In genomic region chr6:31558318-31558625, GRCh38 we compare ENCODE assay signal across 13 cellular contexts. TPM values are rescaled to one million over a fixed set of nuclear protein-coding genes. Genes with fewer than 3 reads are reported as not detected.
A peak's percentile ranks its signal among the peaks of the same experiment; 100 is the strongest.
DNase-seq lines count a peak whose midpoint lies in the region; ATAC-seq and TF ChIP-seq lines count a peak whose summit lies in the region.
"Had no signal": no experiment of that assay in that cellular context is flagged by ENCODE, and none has a peak within 500 bp of the region (broad histone marks: within the 10 kb centered on the region; RNA-seq: fewer than 3 reads in every experiment).

No MANE protein-coding gene starts in this region.

- H3K9me3 Mint-ChIP-seq in activated CD4-positive, alpha-beta T cell treated with anti-CD3 and anti-CD28 coated beads for 36 hours (ENCODE audit: low read depth): no peaks in the 10 kb centered on the region
- H3K9me3 Mint-ChIP-seq in effector memory CD8-positive, alpha-beta T cell: no peaks in the 10 kb centered on the region
- H3K9me3 Mint-ChIP-seq: neural progenitor cell had no signal

- H3K4me2 ChIP-seq in smooth muscle cell (no peak overlapping the region), osteoblast (ENCODE audit: insufficient read depth, low read length) (no peak overlapping the region)
- H3K4me2 ChIP-seq: A549, neural progenitor cell had no signal

- peaks cover 0 to 42% (median 31%) of the 10 kb centered on the region in 4 donors for H3K4me1 ChIP-seq in Peyer's patch
- H3K4me1 ChIP-seq in smooth muscle cell (ENCODE audit: low read depth): peaks cover 6% of the 10 kb centered on the region
- H3K4me1 ChIP-seq in osteoblast (ENCODE audit: insufficient read depth, low read length): peaks cover 31% of the 10 kb centered on the region
- H3K4me1 ChIP-seq: neural progenitor cell had no signal

- H4K20me1 ChIP-seq in smooth muscle cell (ENCODE audit: low read depth): no peaks in the 10 kb centered on the region
- H4K20me1 ChIP-seq in osteoblast (ENCODE audit: insufficient read depth, low read length): no peaks in the 10 kb centered on the region

- TF ChIP-seq POLR2A in Peyer's patch (IDR thresholded peaks at IDR 0.05): no peak

- no peak for TF ChIP-seq CTCF in Peyer's patch (IDR thresholded peaks at IDR 0.05)
- no peak for TF ChIP-seq CTCF in smooth muscle cell (IDR thresholded peaks at IDR 0.05; ENCODE audit: borderline replicate concordance, insufficient read depth, poor library complexity, severe bottlenecking)
- TF ChIP-seq CTCF in osteoblast (IDR thresholded peaks at IDR 0.05; ENCODE audit: extremely low read depth, low read depth, low read length): no peak

- H2AFZ ChIP-seq in smooth muscle cell (ENCODE audit: low read depth) (no peak overlapping the region), osteoblast (ENCODE audit: low read length) (no peak overlapping the region)
- H2AFZ ChIP-seq: neural progenitor cell had no signal

- POLR2A ChIA-PET in activated CD4-positive, alpha-beta T cell treated with anti-CD3 and anti-CD28 coated beads for 36 hours (lab: Charles Lee): interaction anchor here (1.5 to 4.3 kb wide), 6 partner anchors 10 to 28 kb away, joined by 3 to 43 read pairs (median 12); partner anchors contain the start of genes LTA, NFKBIL1 and TNF

- H3K79me2 ChIP-seq in smooth muscle cell (ENCODE audit: low read depth) (peaks cover 16% of the 10 kb centered on the region), osteoblast (ENCODE audit: insufficient read depth, low read length) (peaks cover 5% of the 10 kb centered on the region)

- intact Hi-C loops in activated CD4-positive, alpha-beta T cell treated with anti-CD3 and anti-CD28 coated beads for 36 hours (cut with DNase I, micrococcal nuclease): loop anchor here in 1 of 2 experiments (2.0 kb wide), 1 partner anchor 15 kb away; the partner anchor contains the start of gene LTA

- H3K4me3 ChIP-seq in Peyer's patch: peak overlapping the region in 2 of 4 donors; percentile 11 to 32
- no peak overlapping the region for H3K4me3 ChIP-seq in smooth muscle cell
- H3K4me3 ChIP-seq in osteoblast (ENCODE audit: insufficient read depth, low read length): no peak overlapping the region
- H3K4me3 ChIP-seq: A549, neural progenitor cell had no signal

- ATAC-seq in activated CD4-positive, alpha-beta T cell treated with anti-CD3 and anti-CD28 coated beads for 36 hours: no peak
- no peak for ATAC-seq in effector memory CD8-positive, alpha-beta T cell (replicated peaks)
- no peak for ATAC-seq in HG03108 (IDR thresholded peaks at IDR 0.05; ENCODE audit: unreplicated experiment)
- ATAC-seq: A549, SK-N-SH treated with all-trans-retinoic acid at 6 μM for 48 hours had no signal

- peaks cover 75% of the 10 kb centered on the region for H3K4me1 Mint-ChIP-seq in activated CD4-positive, alpha-beta T cell treated with anti-CD3 and anti-CD28 coated beads for 36 hours
- H3K4me1 Mint-ChIP-seq in effector memory CD8-positive, alpha-beta T cell (ENCODE audit: low read depth in 2 of 2): peaks cover 46 to 56% of the 10 kb centered on the region in 2 donors
- H3K4me1 Mint-ChIP-seq: neural progenitor cell had no signal

- DNase-seq in activated CD4-positive, alpha-beta T cell treated with anti-CD3 and anti-CD28 coated beads for 36 hours: no peak
- DNase-seq in activated CD4-positive, alpha-beta T cell treated with anti-CD3 and anti-CD28 coated beads, Interleukin-2, amount 50 U/mL, for 48 hours: no peak
- DNase-seq in Peyer's patch: no peak
- no peak for DNase-seq in effector memory CD8-positive, alpha-beta T cell
- DNase-seq in smooth muscle cell (lab: John Stamatoyannopoulos, UW; ENCODE audit: unreplicated experiment): no peak
- DNase-seq in osteoblast (ENCODE audit: insufficient read length, low spot score, missing footprints): no peak
- DNase-seq in ecto neural progenitor cell (ENCODE audit: low spot score): no peak
- DNase-seq: NCI-H1105 treated with DMSO at 0.1 percent for 48 hours, NCI-H748 treated with DMSO at 0.1 percent for 48 hours had no signal

- H3K27ac ChIP-seq in Peyer's patch (peak overlapping the region in 3 of 4 donors; percentile 29 to 77 (median 60)), smooth muscle cell (ENCODE audit: low read depth) (peak overlapping the region; percentile 89), osteoblast (ENCODE audit: low read depth, low read length) (no peak overlapping the region)
- H3K27ac ChIP-seq: neural progenitor cell had no signal

- peaks cover 41% of the 10 kb centered on the region for H3K36me3 Mint-ChIP-seq in activated CD4-positive, alpha-beta T cell treated with anti-CD3 and anti-CD28 coated beads for 36 hours (ENCODE audit: low read depth)
- peaks cover 36% of the 10 kb centered on the region for H3K36me3 Mint-ChIP-seq in effector memory CD8-positive, alpha-beta T cell (ENCODE audit: insufficient read depth)

- H3K36me3 ChIP-seq in Peyer's patch (peaks cover 0 to 41% (median 0%) of the 10 kb centered on the region in 3 donors), smooth muscle cell (ENCODE audit: low read depth) (no peaks in the 10 kb centered on the region), osteoblast (ENCODE audit: insufficient read depth, low read length) (peaks cover 11% of the 10 kb centered on the region)
- H3K36me3 ChIP-seq: neural progenitor cell had no signal

- no peak overlapping the region for H3K9ac ChIP-seq in smooth muscle cell (ENCODE audit: low read depth)
- H3K9ac ChIP-seq: neural progenitor cell had no signal

- no peaks in the 10 kb centered on the region for H3K27me3 ChIP-seq in Peyer's patch
- no peaks in the 10 kb centered on the region for H3K27me3 ChIP-seq in smooth muscle cell (ENCODE audit: low read depth)
- H3K27me3 ChIP-seq in osteoblast (ENCODE audit: insufficient read depth, low read length): no peaks in the 10 kb centered on the region
- H3K27me3 ChIP-seq: neural progenitor cell had no signal

- no peaks in the 10 kb centered on the region for H3K27me3 Mint-ChIP-seq in activated CD4-positive, alpha-beta T cell treated with anti-CD3 and anti-CD28 coated beads for 36 hours
- H3K27me3 Mint-ChIP-seq in effector memory CD8-positive, alpha-beta T cell: no peaks in the 10 kb centered on the region

- WGBS in smooth muscle cell (ENCODE audit: low lambda C conversion rate): 96% methylated on average over 8 of the region's 8 CpGs

- peak overlapping the region; percentile 92 for H3K27ac Mint-ChIP-seq in activated CD4-positive, alpha-beta T cell treated with anti-CD3 and anti-CD28 coated beads for 36 hours
- peak overlapping the region; percentile 95 to 98 for H3K27ac Mint-ChIP-seq in effector memory CD8-positive, alpha-beta T cell
- H3K27ac Mint-ChIP-seq: neural progenitor cell had no signal

- H3F3A ChIP-seq in smooth muscle cell (ENCODE audit: low read depth): peaks cover 16% of the 10 kb centered on the region

- H3K9me3 ChIP-seq in Peyer's patch (no peaks in the 10 kb centered on the region), smooth muscle cell (replicated peaks; ENCODE audit: low read depth) (no peaks in the 10 kb centered on the region), osteoblast (ENCODE audit: low read depth, low read length) (no peaks in the 10 kb centered on the region)
- H3K9me3 ChIP-seq: A549 had no signal

- CTCF ChIA-PET in activated CD4-positive, alpha-beta T cell treated with anti-CD3 and anti-CD28 coated beads for 36 hours (lab: Charles Lee): interaction anchor here (0.6 to 7.2 kb wide), 7 partner anchors 10 to 38 kb away, joined by 3 to 101 read pairs (median 13); partner anchors contain the start of genes DDX39B, LTB, NCR3 and NFKBIL1

- H3K4me3 Mint-ChIP-seq in activated CD4-positive, alpha-beta T cell treated with anti-CD3 and anti-CD28 coated beads for 36 hours: peak overlapping the region; percentile 66
- peak overlapping the region; percentile 86 to 95 for H3K4me3 Mint-ChIP-seq in effector memory CD8-positive, alpha-beta T cell
- H3K4me3 Mint-ChIP-seq: neural progenitor cell had no signal

RNA-seq across cellular contexts. Expression of gene NFKBIL1, which starts 10.9 kb away (rescaled TPM):
- total RNA-seq in activated CD4-positive, alpha-beta T cell treated with anti-CD3 and anti-CD28 coated beads for 36 hours: 10 to 100 TPM; 18.1 to 19.0 TPM
- total RNA-seq in Peyer's patch (10 to 100 TPM; 20.0 to 34.5 (median 30.1) TPM), smooth muscle cell (8.1 and 28.2 TPM in 2 replicates), osteoblast (43.6 and 56.8 TPM in 2 replicates)
- polyA plus RNA-seq in smooth muscle cell: 23.5 and 25.9 TPM in 2 replicates

RNA-seq across cellular contexts. Expression of gene ATP6V1G2, which starts 11.9 kb away (rescaled TPM):
- total RNA-seq in activated CD4-positive, alpha-beta T cell treated with anti-CD3 and anti-CD28 coated beads for 36 hours: 1 to 10 TPM; 1.9 to 2.1 TPM
- total RNA-seq in Peyer's patch: not detected
- 0.90 and 1.0 TPM in 2 replicates for total RNA-seq in smooth muscle cell
- polyA plus RNA-seq in smooth muscle cell: 2.3 and 2.4 TPM in 2 replicates
- total RNA-seq in osteoblast: 2.2 and 2.9 TPM in 2 replicates

RNA-seq across cellular contexts. Expression of gene LTA, which starts 13.8 kb away (rescaled TPM):
- total RNA-seq in activated CD4-positive, alpha-beta T cell treated with anti-CD3 and anti-CD28 coated beads for 36 hours: 100 to 1,000 TPM; 396 to 570 TPM
- total RNA-seq in Peyer's patch (not detected), smooth muscle cell (1.8 TPM in 1 of 2 replicates, not detected in the other), osteoblast (not detected in 2 replicates)
- polyA plus RNA-seq in smooth muscle cell: 0.74 TPM in 1 of 2 replicates, not detected in the other

RNA-seq across cellular contexts. Expression of gene DDX39B, which starts 16.5 kb away (rescaled TPM):
- 100 to 1,000 TPM; 517 to 569 TPM for total RNA-seq in activated CD4-positive, alpha-beta T cell treated with anti-CD3 and anti-CD28 coated beads for 36 hours
- total RNA-seq in Peyer's patch: 1,000 to 10,000 TPM in 1 of 4 donors, 100 to 1,000 TPM in 3; 161 to 1,087 (median 280) TPM
- total RNA-seq in smooth muscle cell: 137 and 153 TPM in 2 replicates
- 117 and 146 TPM in 2 replicates for polyA plus RNA-seq in smooth muscle cell
- total RNA-seq in osteoblast: 240 and 262 TPM in 2 replicates

RNA-seq across cellular contexts. Expression of gene TNF, which starts 17.1 kb away (rescaled TPM):
- total RNA-seq in activated CD4-positive, alpha-beta T cell treated with anti-CD3 and anti-CD28 coated beads for 36 hours: 10 to 100 TPM; 82.3 to 93.3 TPM
- 1 to 10 TPM in 1 of 4 donors, under 1 TPM in 1, not detected in 2; 0.67 to 3.4 TPM for total RNA-seq in Peyer's patch
- 0.94 and 3.0 TPM in 2 replicates for total RNA-seq in smooth muscle cell
- polyA plus RNA-seq in smooth muscle cell: 1.5 and 2.4 TPM in 2 replicates
- total RNA-seq in osteoblast: not detected in 2 replicates
- polyA plus RNA-seq: A549 had no signal

Comparison
In these comparisons a context has a peak if more than half of its experiments do, and no peak if none do; other contexts are left out.
1. RNA of gene LTA, which starts 13.8 kb away (total RNA-seq): 396 to 570 TPM in activated CD4-positive, alpha-beta T cell treated with anti-CD3 and anti-CD28 coated beads for 36 hours; not detected in Peyer's patch, 1.8 TPM in smooth muscle cell and not detected in osteoblast; every median in the first group is over 100 times any median in the second.